In genomic region chr6:107114213-107114871, GRCh38 we compare ENCODE assay signal across 8 cellular contexts. TPM values are rescaled to one million over a fixed set of nuclear protein-coding genes. Genes with fewer than 3 reads are reported as not detected.
A peak's percentile ranks its signal among the peaks of the same experiment; 100 is the strongest.
DNase-seq lines count a peak whose midpoint lies in the region; ATAC-seq, FAIRE-seq and TF ChIP-seq lines count a peak whose summit lies in the region.

No MANE protein-coding gene starts in this region.

- TF ChIP-seq CTCF in Loucy (conservative IDR thresholded peaks at IDR 0.05; ENCODE audit: low read length): peak; percentile 67
- TF ChIP-seq CTCF in parathyroid adenoma (IDR thresholded peaks at IDR 0.05): peak; percentile 83
- peak; percentile 97 for TF ChIP-seq CTCF in type B pancreatic cell (conservative IDR thresholded peaks at IDR 0.05)

- H3K27me3 ChIP-seq in Loucy (ENCODE audit: insufficient read depth, low read length, poor library complexity, severe bottlenecking): no peaks in the 10 kb centered on the region
- no peaks in the 10 kb centered on the region for H3K27me3 ChIP-seq in parathyroid adenoma (ENCODE audit: control insufficient read depth, insufficient read depth, low read length)

- H3K9ac ChIP-seq in Loucy (ENCODE audit: low read depth, low read length, poor library complexity, severe bottlenecking): peak overlapping the region; percentile 63
- H3K9ac ChIP-seq in parathyroid adenoma: peak overlapping the region; percentile 67

- H3F3A ChIP-seq in Loucy (ENCODE audit: low read depth): peaks cover 5% of the 10 kb centered on the region; the same call in 1 of the 2 replicates

- no peaks in the 10 kb centered on the region for H4K20me1 ChIP-seq in Loucy (ENCODE audit: insufficient read depth, low read length, poor library complexity, severe bottlenecking)

- no peaks in the 10 kb centered on the region for H3K9me2 ChIP-seq in Loucy (replicated peaks; ENCODE audit: low read depth, low read length)

- no peak for TF ChIP-seq POLR2A in H54 (IDR thresholded peaks at IDR 0.05; ENCODE audit: low read depth, low read length)

- POLR2A ChIA-PET in activated naive CD8-positive, alpha-beta T cell treated with anti-CD3 and anti-CD28 coated beads, Interleukin-2, amount 10 ng/mL, durations not matched to agents 7 days and 5 days (lab: Charles Lee): interaction anchor here (0.6 to 1.5 kb wide), 4 partner anchors 50 to 1468 kb away, joined by 3 to 11 read pairs (median 4); partner anchors contain the start of gene MTRES1

- ATAC-seq in activated naive CD8-positive, alpha-beta T cell treated with anti-CD3 and anti-CD28 coated beads, Interleukin-2, amount 10 ng/mL, durations not matched to agents 7 days and 5 days (ENCODE audit: low read depth): peak; percentile 71
- peak; percentile 98 for ATAC-seq in Right ventricle myocardium superior (ENCODE audit: poor library complexity)

- peaks cover 14% of the 10 kb centered on the region for H3K4me1 Mint-ChIP-seq in activated naive CD8-positive, alpha-beta T cell treated with anti-CD3 and anti-CD28 coated beads, Interleukin-2, amount 10 ng/mL, durations not matched to agents 7 days and 5 days
- peaks cover 17% of the 10 kb centered on the region for H3K4me1 Mint-ChIP-seq in type B pancreatic cell (ENCODE audit: unreplicated experiment)

- peak overlapping the region; percentile 79 for H3K4me3 Mint-ChIP-seq in activated naive CD8-positive, alpha-beta T cell treated with anti-CD3 and anti-CD28 coated beads, Interleukin-2, amount 10 ng/mL, durations not matched to agents 7 days and 5 days
- peak overlapping the region; percentile 94 for H3K4me3 Mint-ChIP-seq in type B pancreatic cell

- intact Hi-C loops in Right ventricle myocardium superior (cut with DNase I): loop anchor here (10.0 kb wide), 1 partner anchor 90 kb away; the partner anchor contains the start of gene MTRES1

- H3K9me3 Mint-ChIP-seq in activated naive CD8-positive, alpha-beta T cell treated with anti-CD3 and anti-CD28 coated beads, Interleukin-2, amount 10 ng/mL, durations not matched to agents 7 days and 5 days: no peaks in the 10 kb centered on the region
- H3K9me3 Mint-ChIP-seq in type B pancreatic cell: no peaks in the 10 kb centered on the region

- H3K9me3 ChIP-seq in Loucy (ENCODE audit: insufficient read depth, low read depth, low read length) (no peaks in the 10 kb centered on the region), parathyroid adenoma (ENCODE audit: control insufficient read depth, low read length) (no peaks in the 10 kb centered on the region)

- H3K4me2 ChIP-seq in Loucy (ENCODE audit: low read depth, low read length, poor library complexity, severe bottlenecking): peak overlapping the region; percentile 71
- peak overlapping the region; percentile 87 for H3K4me2 ChIP-seq in parathyroid adenoma (ENCODE audit: low read length)

- peaks cover 1% of the 10 kb centered on the region for H3K36me3 Mint-ChIP-seq in activated naive CD8-positive, alpha-beta T cell treated with anti-CD3 and anti-CD28 coated beads, Interleukin-2, amount 10 ng/mL, durations not matched to agents 7 days and 5 days
- peaks cover 3% of the 10 kb centered on the region for H3K36me3 Mint-ChIP-seq in type B pancreatic cell

- peak overlapping the region; percentile 71 for H3K4me3 ChIP-seq in Loucy (ENCODE audit: low read length, poor library complexity, severe bottlenecking)
- peak overlapping the region; percentile 52 for H3K4me3 ChIP-seq in parathyroid adenoma (ENCODE audit: low read depth, low read length)

- FAIRE-seq in H54 (lab: Jason Lieb, UNC): no peak

- peak; percentile 27 for DNase-seq in GM04503 (ENCODE audit: low read depth)
- peak; percentile 81 for DNase-seq in H54 (ENCODE audit: insufficient read length, low spot score)
- DNase-seq in SKM-1 (lab: John Stamatoyannopoulos, UW; ENCODE audit: unreplicated experiment): peak; percentile 67
- peak; percentile 88 for DNase-seq in activated naive CD8-positive, alpha-beta T cell treated with anti-CD3 and anti-CD28 coated beads, Interleukin-2, amount 10 ng/mL, durations not matched to agents 7 days and 5 days
- peak; percentile 93 for DNase-seq in Right ventricle myocardium superior
- peak; percentile 94 for DNase-seq in type B pancreatic cell (ENCODE audit: extremely low spot score, unreplicated experiment)

- H3K27ac ChIP-seq in parathyroid adenoma: peak overlapping the region; percentile 54

- H3K4me1 ChIP-seq in Loucy (ENCODE audit: insufficient read depth, low read length, poor library complexity, severe bottlenecking) (peaks cover 34% of the 10 kb centered on the region), parathyroid adenoma (peaks cover 7% of the 10 kb centered on the region)

- H3K36me3 ChIP-seq in Loucy (ENCODE audit: insufficient read depth, low read length) (no peaks in the 10 kb centered on the region), parathyroid adenoma (ENCODE audit: control insufficient read depth, insufficient read depth, low read length) (no peaks in the 10 kb centered on the region)

- H3K79me2 ChIP-seq in Loucy (ENCODE audit: insufficient read depth, low read length) (peaks cover 31% of the 10 kb centered on the region), parathyroid adenoma (peaks cover 4% of the 10 kb centered on the region)

- H3K27ac Mint-ChIP-seq in activated naive CD8-positive, alpha-beta T cell treated with anti-CD3 and anti-CD28 coated beads, Interleukin-2, amount 10 ng/mL, durations not matched to agents 7 days and 5 days: peak overlapping the region; percentile 45
- peak overlapping the region; percentile 92 for H3K27ac Mint-ChIP-seq in type B pancreatic cell

- H2AFZ ChIP-seq in Loucy (ENCODE audit: low read length) (peak overlapping the region; percentile 42), parathyroid adenoma (peak overlapping the region; percentile 83)

- H3K27me3 Mint-ChIP-seq in activated naive CD8-positive, alpha-beta T cell treated with anti-CD3 and anti-CD28 coated beads, Interleukin-2, amount 10 ng/mL, durations not matched to agents 7 days and 5 days: peaks cover 23% of the 10 kb centered on the region
- peaks cover 11% of the 10 kb centered on the region for H3K27me3 Mint-ChIP-seq in type B pancreatic cell

RNA-seq across cellular contexts. Expression of gene BEND3, which starts 1.0 kb away (rescaled TPM):
- total RNA-seq in activated naive CD8-positive, alpha-beta T cell treated with anti-CD3 and anti-CD28 coated beads, Interleukin-2, amount 10 ng/mL, durations not matched to agents 7 days and 5 days: 1 to 10 TPM; 2.2 to 2.4 TPM
- total RNA-seq in Right ventricle myocardium superior: 1.5 TPM
- total RNA-seq in type B pancreatic cell (ENCODE audit: low replicate concordance): 9.6 and 14.4 TPM in 2 replicates

Comparison
In these comparisons a context has a peak if more than half of its experiments do, and no peak if none do; other contexts are left out.
1. Peak in every context shown above with its lines: DNase-seq, ATAC-seq, H3K4me3 ChIP-seq and H3K27ac ChIP-seq.
2. DNase-seq: peak in every context shown above with its lines; median percentile 94 in type B pancreatic cell; 93 in Right ventricle myocardium superior; 88 in activated naive CD8-positive, alpha-beta T cell treated with anti-CD3 and anti-CD28 coated beads, Interleukin-2, amount 10 ng/mL, durations not matched to agents 7 days and 5 days; 81 in H54; 67 in SKM-1; 27 in GM04503.